ENCODE assay signal across 8 cellular contexts in the genomic region with DNA sequence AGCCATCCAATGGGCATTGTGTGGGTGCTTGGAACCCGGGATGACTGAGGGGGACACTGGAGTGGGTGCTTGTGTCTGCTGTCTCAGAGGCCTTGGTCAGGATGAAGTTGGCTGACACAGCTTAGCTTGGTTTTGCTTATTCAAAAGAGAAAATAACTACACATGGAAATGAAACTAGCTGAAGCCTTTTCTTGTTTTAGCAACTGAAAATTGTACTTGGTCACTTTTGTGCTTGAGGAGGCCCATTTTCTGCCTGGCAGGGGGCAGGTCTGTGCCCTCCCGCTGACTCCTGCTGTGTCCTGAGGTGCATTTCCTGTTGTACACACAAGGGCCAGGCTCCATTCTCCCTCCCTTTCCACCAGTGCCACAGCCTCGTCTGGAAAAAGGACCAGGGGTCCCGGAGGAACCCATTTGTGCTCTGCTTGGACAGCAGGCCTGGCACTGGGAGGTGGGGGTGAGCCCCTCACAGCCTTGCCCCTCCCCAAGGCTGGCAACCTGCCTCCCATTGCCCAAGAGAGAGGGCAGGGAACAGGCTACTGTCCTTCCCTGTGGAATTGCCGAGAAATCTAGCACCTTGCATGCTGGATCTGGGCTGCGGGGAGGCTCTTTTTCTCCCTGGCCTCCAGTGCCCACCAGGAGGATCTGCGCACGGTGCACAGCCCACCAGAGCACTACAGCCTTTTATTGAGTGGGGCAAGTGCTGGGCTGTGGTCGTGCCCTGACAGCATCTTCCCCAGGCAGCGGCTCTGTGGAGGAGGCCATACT. TPM values are rescaled to one million over a fixed set of nuclear protein-coding genes. Genes with fewer than 3 reads are reported as not detected.
DNase-seq lines count a peak whose midpoint lies in the region; ATAC-seq, FAIRE-seq and TF ChIP-seq lines count a peak whose summit lies in the region.

No MANE protein-coding gene starts in this region.

- peaks cover 1% of the 10 kb centered on the region for H3K36me3 Mint-ChIP-seq in activated naive CD4-positive, alpha-beta T cell treated with anti-CD3 and anti-CD28 coated beads for 36 hours (ENCODE audit: low read depth)

- CTCF ChIA-PET in GM12878 (lab: Yijun Ruan, JAX), result interaction anchor here (0.7 to 5.1 kb wide), 4 partner anchors 11 to 100 kb away, joined by 3 to 95 read pairs (median 6); no protein-coding TSS in a partner anchor
- CTCF ChIA-PET in activated naive CD4-positive, alpha-beta T cell treated with anti-CD3 and anti-CD28 coated beads for 36 hours (lab: Charles Lee), result interaction anchor here (1.0 kb wide), 1 partner anchor 102 kb away, joined by 3 read pairs; no protein-coding TSS in a partner anchor

- H3K4me2 ChIP-seq in GM12878 (ENCODE audit: control insufficient read depth, insufficient read depth), result peak overlapping the region; percentile 87

- FAIRE-seq in GM12878 (lab: Jason Lieb, UNC) (peak; percentile 99), RCC 7860 (lab: Jason Lieb, UNC) (no peak)

- H3K9me3 ChIP-seq in GM12878 (replicated peaks; ENCODE audit: control insufficient read depth, insufficient read depth, low read length), result no peaks in the 10 kb centered on the region

- H3K27ac ChIP-seq in 22Rv1 (peak overlapping the region; percentile 27; the same call in 1 of the 2 replicates), GM12878 (ENCODE audit: control insufficient read depth, insufficient read depth) (peak overlapping the region; percentile 98)

- H3K4me3 Mint-ChIP-seq in activated naive CD4-positive, alpha-beta T cell treated with anti-CD3 and anti-CD28 coated beads for 36 hours, result no peak overlapping the region

- no peaks in the 10 kb centered on the region for H4K20me1 ChIP-seq in GM12878 (ENCODE audit: control insufficient read depth, insufficient read depth)

- in situ Hi-C loops in GM12878 (cut with MboI), result loop anchor here (5.0 to 10.0 kb wide), 2 partner anchors 95 to 453 kb away; partner anchors contain the start of gene ABHD12

- TF ChIP-seq RAD21 in GM12878 (IDR thresholded peaks at IDR 0.05; ENCODE audit: insufficient read depth, low read depth, low read length), result no peak

- H3K4me1 ChIP-seq in GM12878 (ENCODE audit: control insufficient read depth, insufficient read depth, low read length), result peaks cover 41% of the 10 kb centered on the region

- intact Hi-C loops in GM12878 (cut with micrococcal nuclease; ENCODE audit: unreplicated experiment), result no loop called here
- intact Hi-C loops in activated naive CD4-positive, alpha-beta T cell treated with anti-CD3 and anti-CD28 coated beads for 36 hours (cut with micrococcal nuclease), result loop anchor here (2.0 to 5.0 kb wide), 3 partner anchors 50 to 303 kb away; partner anchors contain the start of gene PYGB

- H3K27ac Mint-ChIP-seq in activated naive CD4-positive, alpha-beta T cell treated with anti-CD3 and anti-CD28 coated beads for 36 hours, result no peak overlapping the region

- 61% methylated on average over 10 of the region's 10 CpGs for WGBS in GM12878 (ENCODE audit: insufficient coverage, insufficient replicate concordance, low lambda C conversion rate, missing lambda C conversion rate)

- RAD21 ChIA-PET in GM12878 (lab: Charles Lee; ENCODE audit: unreplicated experiment), result interaction anchor here (1.0 to 4.9 kb wide), 5 partner anchors 16 to 102 kb away, joined by 3 to 59 read pairs (median 4); no protein-coding TSS in a partner anchor

- POLR2A ChIA-PET in GM12878 (lab: Charles Lee), result interaction anchor here (1.1 kb wide), 1 partner anchor 21 kb away, joined by 6 read pairs; no protein-coding TSS in a partner anchor

- TF ChIP-seq POLR2A in GM12878 (IDR thresholded peaks at IDR 0.05; ENCODE audit: low read depth, low read length), result peak; percentile 30; the same call in 1 of the 2 replicates

- DNase-seq in GM12878 (ENCODE audit: low read depth, low spot score), result peak; percentile 65
- no peak for DNase-seq in NCI-H226
- DNase-seq in RCC 7860 (ENCODE audit: low spot score), result no peak
- no peak for DNase-seq in activated naive CD4-positive, alpha-beta T cell treated with anti-CD3 and anti-CD28 coated beads for 36 hours
- DNase-seq in NCI-H1105 (lab: John Stamatoyannopoulos, UW), result no peak

- H3K27me3 ChIP-seq in GM12878 (replicated peaks in 1 of 2; ENCODE audit: control insufficient read depth in 2 of 2, insufficient read depth in 2 of 2, low read length in 1 of 2), result no peaks in the 10 kb centered on the region

- TF ChIP-seq CTCF in 22Rv1 (IDR thresholded peaks at IDR 0.05), result no peak
- TF ChIP-seq CTCF in GM12878 (IDR thresholded peaks at IDR 0.05 in 2 of 3, conservative IDR thresholded peaks at IDR 0.05 in 1 of 3; ENCODE audit: control insufficient read depth in 2 of 3, extremely low read depth in 1 of 3, insufficient read depth in 1 of 3, low read depth in 3 of 3, low read length in 3 of 3), result 0 out of 6 replicates have a peak, but pooled peaks of 1 of the 3 experiments have one; percentile 4

- no peaks in the 10 kb centered on the region for H3K79me2 ChIP-seq in GM12878 (ENCODE audit: control insufficient read depth, insufficient read depth, low read length)

- H3K9ac ChIP-seq in GM12878 (ENCODE audit: control insufficient read depth, insufficient read depth, low read length), result peak overlapping the region; percentile 71

- H3K36me3 ChIP-seq in GM12878 (ENCODE audit: control insufficient read depth in 2 of 2, insufficient read depth in 2 of 2, low read length in 1 of 2), result peaks cover 4 to 13% of the 10 kb centered on the region in 2 experiments; a peak in 3 of 4 replicates

- ATAC-seq in GM19025 (IDR thresholded peaks at IDR 0.05; ENCODE audit: low read depth, unreplicated experiment) (peak; percentile 65), HG02938 (IDR thresholded peaks at IDR 0.05; ENCODE audit: unreplicated experiment) (peak; percentile 51), GM12878 (peak; percentile 80)

- H3K27me3 Mint-ChIP-seq in activated naive CD4-positive, alpha-beta T cell treated with anti-CD3 and anti-CD28 coated beads for 36 hours (ENCODE audit: low read depth), result no peaks in the 10 kb centered on the region

- H3K4me3 ChIP-seq in GM12878, result peak overlapping the region; percentile 13; the same call in 1 of the 2 replicates

- H2AFZ ChIP-seq in GM12878 (ENCODE audit: control insufficient read depth, low read depth, low read length), result peak overlapping the region; percentile 13; the same call in 1 of the 2 replicates

- peak in 1 of 2 experiments; percentile 41; a peak in 2 of 4 replicates for TF ChIP-seq EP300 in GM12878 (IDR thresholded peaks at IDR 0.05; ENCODE audit: borderline replicate concordance in 1 of 2, control insufficient read depth in 1 of 2, low read depth in 2 of 2, low read length in 2 of 2)

- SMC1A ChIA-PET in GM12878 (lab: Charles Lee; ENCODE audit: uncharacterized antibody, unreplicated experiment), result interaction anchor here (0.6 to 3.5 kb wide), 5 partner anchors 14 to 110 kb away, joined by 3 to 53 read pairs (median 3); partner anchors contain the start of gene GINS1

- H3K4me1 Mint-ChIP-seq in activated naive CD4-positive, alpha-beta T cell treated with anti-CD3 and anti-CD28 coated beads for 36 hours (ENCODE audit: low read depth), result no peaks in the 10 kb centered on the region

- no peaks in the 10 kb centered on the region for H3K9me3 Mint-ChIP-seq in activated naive CD4-positive, alpha-beta T cell treated with anti-CD3 and anti-CD28 coated beads for 36 hours

- TSS peak; percentile 62 for BruUV-seq in GM12878 (replicated peaks; lab: Mats Ljungman, UMichigan)

TF ChIP-seq in GM12878, 131 proteins besides CTCF, POLR2A, EP300 and RAD21 (continues in another document):
- TF ChIP-seq POU2F2 (IDR thresholded peaks at IDR 0.05; ENCODE audit: borderline replicate concordance, low read depth, low read length) (no peak), MTA3 (IDR thresholded peaks at IDR 0.05; ENCODE audit: borderline replicate concordance, low read length) (no peak), IKZF2 (IDR thresholded peaks at IDR 0.05) (peak; percentile 33 to 43; a peak in 1 of 4 replicates), PAX8 (IDR thresholded peaks at IDR 0.05) (no peak), ZNF24 (IDR thresholded peaks at IDR 0.05) (no peak)

RNA-seq across cellular contexts. Expression of gene PYGB, which starts 49.4 kb away (rescaled TPM):
- 20.7 and 24.5 TPM in 2 replicates for total RNA-seq in GM12878 (2013; cell fraction: nucleolus; rRNA removed)
- total RNA-seq in GM12878 (2014; rRNA removed) (24.6 and 27.4 TPM in 2 replicates), GM12878 (2014; rRNA removed; fragmentation: Illumina TruSeq; extraction: Trizol) (14.2 and 16.1 TPM in 2 replicates), GM12878 (2021) (31.0 and 33.5 TPM in 2 replicates)
- polyA plus RNA-seq in GM12878 (2011; ENCODE audit: low read depth), result 7.2 TPM
- polyA plus RNA-seq in GM12878 (2011; rRNA removed) (6.1 and 11.9 TPM in 2 replicates), GM12878 (2014; fragmentation: Illumina TruSeq; extraction: Trizol) (8.0 and 17.4 TPM in 2 replicates), GM12878 (2014; fragmentation: Nextera tagmentation; extraction: Ambion mirVana) (1 to 10 TPM in 1 of 2 experiments, under 1 TPM in 1; 0.34 to 1.3 TPM), GM12878 (2014; rRNA removed) (26.2 and 31.8 TPM in 2 replicates), GM12878 (2016; fragmentation: Nextera tagmentation; extraction: Ambion mirVana) (10 to 100 TPM; 26.2 to 27.6 TPM)
- polyA plus RNA-seq in GM12878 (2011; cell fraction: cytosol; rRNA removed), result 13.5 and 17.8 TPM in 2 replicates
- 43.6 and 56.0 TPM in 2 replicates for polyA plus RNA-seq in GM12878 (2011; cell fraction: nucleus; rRNA removed)
- 16.2 and 16.9 TPM in 2 replicates for polyA plus RNA-seq in GM12878 (2012)
- 12.4 and 20.2 TPM in 2 replicates for polyA minus RNA-seq in GM12878 (2011; rRNA and poly(A)+ RNA removed)
- polyA minus RNA-seq in GM12878 (2011; cell fraction: cytosol; rRNA and poly(A)+ RNA removed), result 8.2 and 9.7 TPM in 2 replicates
- 9.7 and 15.8 TPM in 2 replicates for polyA minus RNA-seq in GM12878 (2011; cell fraction: nucleus; rRNA and poly(A)+ RNA removed)
- 10 to 100 TPM; 19.6 to 20.0 TPM for total RNA-seq in activated naive CD4-positive, alpha-beta T cell treated with anti-CD3 and anti-CD28 coated beads for 36 hours
